In the genomic region with DNA sequence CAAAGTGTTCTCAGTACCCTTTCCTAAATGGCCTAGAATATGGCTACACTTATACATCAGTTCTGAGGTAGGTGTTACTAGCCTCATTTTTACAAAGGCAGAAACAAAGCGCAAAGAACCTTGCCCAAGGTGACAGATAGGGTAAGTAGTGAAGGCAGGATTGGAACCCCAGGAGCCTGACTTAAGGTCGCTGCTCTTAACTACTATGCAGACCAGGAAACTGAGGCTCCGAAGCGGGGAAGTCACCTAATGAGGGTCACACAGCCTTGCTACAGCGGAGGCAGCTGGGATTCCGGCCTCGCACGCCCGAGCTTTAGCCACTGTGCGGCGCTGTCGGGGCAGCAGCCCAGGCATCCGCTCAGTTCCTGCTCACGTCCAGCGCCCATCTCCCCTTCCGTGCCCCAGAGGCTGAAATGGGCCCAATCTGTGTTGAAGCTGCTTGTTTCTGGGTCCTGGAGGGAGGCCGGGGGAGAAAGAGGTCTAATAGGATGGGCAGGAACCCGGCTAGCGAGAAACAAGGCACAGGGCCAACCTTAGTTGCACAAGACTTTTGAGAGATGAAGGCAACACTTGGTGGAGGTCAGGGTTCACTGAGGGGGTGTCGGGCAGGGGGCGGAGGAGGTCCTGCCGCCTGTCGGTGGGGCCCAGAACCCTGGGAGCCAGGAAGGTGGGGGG, we compare ENCODE assay signal across 9 cellular contexts. TPM values are rescaled to one million over a fixed set of nuclear protein-coding genes. Genes with fewer than 3 reads are reported as not detected.
DNase-seq lines count a peak whose midpoint lies in the region; ATAC-seq, FAIRE-seq and TF ChIP-seq lines count a peak whose summit lies in the region.
"Had no signal": no experiment of that assay in that cellular context is flagged by ENCODE, and none has a peak within 500 bp of the region (broad histone marks: within the 10 kb centered on the region; RNA-seq: fewer than 3 reads in every experiment).

No MANE protein-coding gene starts in this region.

- DNase-seq in BJ (ENCODE audit: low read depth) (no peak), GM19239 (ENCODE audit: insufficient read length, low spot score) (peak; percentile 78), NCI-H748 treated with DMSO at 0.1 percent for 48 hours (lab: John Stamatoyannopoulos, UW) (peak; percentile 67), H1 (ENCODE audit: low read depth in 1 of 2, low spot score in 2 of 2) (peak; percentile 58 to 90), mucosa of gallbladder (ENCODE audit: low spot score) (peak; percentile 72)
- peak; percentile 85 for DNase-seq in activated CD4-positive, alpha-beta memory T cell treated with anti-CD3 and anti-CD28 coated beads, Interleukin-2, amount 10 ng/mL, durations not matched to agents 7 days and 5 days
- DNase-seq in stimulated activated CD8-positive, alpha-beta memory T cell treated with anti-CD3 and anti-CD28 coated beads, Interleukin-4, amount 100 ng/mL, for 4 hours (ENCODE audit: low read depth in 2 of 2, low spot score in 1 of 2) = peak; percentile 49 to 57

- peak; percentile 37 for ATAC-seq in HG03442 (IDR thresholded peaks at IDR 0.05; ENCODE audit: unreplicated experiment)

- peaks cover 3% of the 10 kb centered on the region for H3K27me3 Mint-ChIP-seq in activated CD4-positive, alpha-beta memory T cell treated with anti-CD3 and anti-CD28 coated beads, Interleukin-2, amount 10 ng/mL, durations not matched to agents 7 days and 5 days

- no peak overlapping the region for H3K14ac ChIP-seq in H1 (ENCODE audit: insufficient read length)

- H3K9ac ChIP-seq in H1 (replicated peaks in 1 of 4; ENCODE audit: extremely low read depth in 1 of 4, low read depth in 3 of 4, low read length in 3 of 4) = no peak overlapping the region

- WGBS in H1 (ENCODE audit: extremely low coverage in 1 of 2, insufficient coverage in 1 of 2, insufficient read length in 1 of 2, insufficient replicate concordance in 2 of 2, low coverage in 1 of 2, low lambda C conversion rate in 2 of 2, missing lambda C conversion rate in 1 of 2), 2 experiments = 5% methylated on average over 22 of the region's 23 CpGs; no CpG with 5 or more reads in 1 of the 2 experiments

- no peak overlapping the region for H2BK20ac ChIP-seq in H1 (ENCODE audit: low read length)

- no peak overlapping the region for H4K8ac ChIP-seq in H1 (ENCODE audit: extremely low read depth, insufficient read depth, low read length)

- POLR2A ChIA-PET in BJ (lab: Charles Lee) = no interaction called here
- POLR2A ChIA-PET in activated CD4-positive, alpha-beta memory T cell treated with anti-CD3 and anti-CD28 coated beads, Interleukin-2, amount 10 ng/mL, durations not matched to agents 7 days and 5 days (lab: Charles Lee) = interaction anchor here (0.6 to 3.2 kb wide), 5 partner anchors 12 to 274 kb away, joined by 3 to 22 read pairs (median 4); a partner anchor contains a TSS
- POLR2A ChIA-PET in H1 (lab: Charles Lee; ENCODE audit: partially characterized antibody) = interaction anchor here (1.0 to 1.1 kb wide), 2 partner anchors 12 to 13 kb away, joined by 3 to 4 read pairs; no protein-coding TSS in a partner anchor

- no peaks in the 10 kb centered on the region for H3K9me3 Mint-ChIP-seq in activated CD4-positive, alpha-beta memory T cell treated with anti-CD3 and anti-CD28 coated beads, Interleukin-2, amount 10 ng/mL, durations not matched to agents 7 days and 5 days

- TF ChIP-seq POLR2A in H1 (IDR thresholded peaks at IDR 0.05; ENCODE audit: control extremely low read depth in 1 of 2, low read depth in 2 of 2, low read length in 2 of 2) = no peak

- peak overlapping the region; percentile 8; the same call in 1 of the 2 replicates for H2BK15ac ChIP-seq in H1 (ENCODE audit: low read length)

- H3K4me1 ChIP-seq in H1 (replicated peaks in 1 of 4; ENCODE audit: control insufficient read depth in 3 of 4, insufficient read depth in 4 of 4, low read length in 3 of 4) = peaks cover 3 to 39% (median 18%) of the 10 kb centered on the region in 4 experiments

- FAIRE-seq in GM19239 (lab: Jason Lieb, UNC) (peak; percentile 92), H1 (lab: Jason Lieb, UNC) (no peak)
- FAIRE-seq: colon had no signal

- H2BK12ac ChIP-seq in H1 (ENCODE audit: low read depth, low read length) = no peak overlapping the region

- H3K27ac Mint-ChIP-seq in activated CD4-positive, alpha-beta memory T cell treated with anti-CD3 and anti-CD28 coated beads, Interleukin-2, amount 10 ng/mL, durations not matched to agents 7 days and 5 days = peak overlapping the region; percentile 85

- H4K5ac ChIP-seq in H1 (ENCODE audit: insufficient read length, low read depth, low read length) = no peak overlapping the region

- TF ChIP-seq CTCF in BJ (IDR thresholded peaks at IDR 0.05; ENCODE audit: insufficient read depth, low read depth, low read length) (peak; percentile 99), H1 (IDR thresholded peaks at IDR 0.05; ENCODE audit: control extremely low read depth in 1 of 3, insufficient read depth in 1 of 3, low read depth in 1 of 3, low read length in 3 of 3) (peak in 2 of 3 experiments; percentile 93 to 99; a peak in 3 of 4 replicates)

- H3K36me3 ChIP-seq in BJ (ENCODE audit: control insufficient read depth, insufficient read depth, low read length) = no peaks in the 10 kb centered on the region; the same call in 1 of the 2 replicates
- H3K36me3 ChIP-seq in H1 (ENCODE audit: control insufficient read depth in 2 of 4, insufficient read depth in 4 of 4, low read length in 3 of 4) = peaks cover 0 to 10% (median 0%) of the 10 kb centered on the region in 4 experiments; a peak in 1 of 8 replicates

- H3K4ac ChIP-seq in H1 (replicated peaks; ENCODE audit: insufficient read length, low read depth, low read length) = no peak overlapping the region

- H3K23me2 ChIP-seq in H1 (ENCODE audit: low read depth, low read length) = peaks cover 14% of the 10 kb centered on the region; the same call in 1 of the 2 replicates

- H4K20me1 ChIP-seq in H1 (replicated peaks in 1 of 2; ENCODE audit: control insufficient read depth in 1 of 2, insufficient read depth in 2 of 2, low read length in 2 of 2) = peaks cover 12 to 28% of the 10 kb centered on the region in 2 experiments

- peaks cover 42% of the 10 kb centered on the region for H3K36me3 Mint-ChIP-seq in activated CD4-positive, alpha-beta memory T cell treated with anti-CD3 and anti-CD28 coated beads, Interleukin-2, amount 10 ng/mL, durations not matched to agents 7 days and 5 days (ENCODE audit: low read depth)

- H3K4me3 Mint-ChIP-seq in activated CD4-positive, alpha-beta memory T cell treated with anti-CD3 and anti-CD28 coated beads, Interleukin-2, amount 10 ng/mL, durations not matched to agents 7 days and 5 days = peak overlapping the region; percentile 93

- H2AFZ ChIP-seq in H1 (ENCODE audit: low read length) = no peak overlapping the region

- no peak overlapping the region for H3K27ac ChIP-seq in H1 (ENCODE audit: low read depth, low read length)

- H2AK5ac ChIP-seq in H1 (ENCODE audit: low read depth, low read length) = no peak overlapping the region

- H3K27me3 ChIP-seq in BJ (ENCODE audit: control insufficient read depth, insufficient read depth, low read length) = peaks cover 6% of the 10 kb centered on the region
- H3K27me3 ChIP-seq in H1 (replicated peaks in 1 of 4; ENCODE audit: control insufficient read depth in 3 of 4, extremely low read depth in 1 of 4, insufficient read depth in 3 of 4, low read length in 3 of 4) = peaks cover 90 to 99% (median 95%) of the 10 kb centered on the region in 4 experiments

- peak; percentile 67 to 76 for TF ChIP-seq RAD21 in H1 (IDR thresholded peaks at IDR 0.05 in 1 of 2, conservative IDR thresholded peaks at IDR 0.05 in 1 of 2; ENCODE audit: low read depth in 2 of 2, low read length in 2 of 2)

- no peaks in the 10 kb centered on the region; a peak in 1 of 4 replicates for H3K9me3 ChIP-seq in H1 (ENCODE audit: insufficient read depth in 2 of 2, low read depth in 1 of 2, low read length in 1 of 2)

- no peaks in the 10 kb centered on the region for H3K79me1 ChIP-seq in H1 (ENCODE audit: low read depth, low read length)

- H3K4me3 ChIP-seq in BJ (ENCODE audit: low read depth, low read length) (peak overlapping the region; percentile 86), H1 (ENCODE audit: extremely low read depth in 1 of 4, insufficient read depth in 2 of 4, low read depth in 3 of 4, low read length in 4 of 4) (peak overlapping the region in 2 of 4 experiments; percentile 13 to 65; a peak in 5 of 8 replicates)

- H4K91ac ChIP-seq in H1 (replicated peaks; ENCODE audit: insufficient read length, low read length) = no peak overlapping the region

- no peak overlapping the region for H2BK5ac ChIP-seq in H1 (ENCODE audit: low read depth, low read length)

- peaks cover 43% of the 10 kb centered on the region for H3K4me1 Mint-ChIP-seq in activated CD4-positive, alpha-beta memory T cell treated with anti-CD3 and anti-CD28 coated beads, Interleukin-2, amount 10 ng/mL, durations not matched to agents 7 days and 5 days

- H3K79me2 ChIP-seq in H1 (ENCODE audit: control insufficient read depth in 1 of 2, insufficient read depth in 2 of 2, low read length in 2 of 2) = no peaks in the 10 kb centered on the region

- H3K4me2 ChIP-seq in H1 (ENCODE audit: insufficient read depth in 1 of 2, low read depth in 2 of 2, low read length in 2 of 2) = peak overlapping the region; percentile 61 to 78

- H3K56ac ChIP-seq in H1 (replicated peaks; ENCODE audit: insufficient read length, low read depth, low read length) = no peak overlapping the region

- H3K23ac ChIP-seq in H1 (ENCODE audit: insufficient read length) = no peak overlapping the region

- CTCF ChIA-PET in BJ (lab: Yijun Ruan, JAX) (interaction anchor here (0.5 to 12.3 kb wide), 35 partner anchors 8 to 298 kb away, joined by 3 to 169 read pairs (median 4); a partner anchor contains a TSS), H1 (lab: Charles Lee; ENCODE audit: partially characterized antibody) (interaction anchor here (0.5 to 9.7 kb wide), 40 partner anchors 10 to 446 kb away, joined by 3 to 140 read pairs (median 5); a partner anchor contains a TSS)
- CTCF ChIA-PET in activated CD4-positive, alpha-beta memory T cell treated with anti-CD3 and anti-CD28 coated beads, Interleukin-2, amount 10 ng/mL, durations not matched to agents 7 days and 5 days (lab: Charles Lee) = interaction anchor here (0.5 to 7.5 kb wide), 23 partner anchors 8 to 291 kb away, joined by 3 to 91 read pairs (median 4); a partner anchor contains a TSS

- no peak for TF ChIP-seq EP300 in H1 (IDR thresholded peaks at IDR 0.05; ENCODE audit: borderline replicate concordance in 1 of 2, low read depth in 2 of 2, low read length in 2 of 2)

- no peak overlapping the region for H2BK120ac ChIP-seq in H1 (replicated peaks; ENCODE audit: low read depth, low read length)

- 0 out of 2 replicates have a peak overlapping the region, but pooled peaks have one; percentile 38 for H3K18ac ChIP-seq in H1 (ENCODE audit: extremely low read depth, low read length)

RNA-seq across cellular contexts. Expression of a gene that starts 1.4 kb away (rescaled TPM):
- polyA plus RNA-seq in BJ (2011; rRNA removed) (0.07 and 0.09 TPM in 2 replicates), H1 (2011; rRNA removed) (not detected in 2 replicates)
- polyA minus RNA-seq in BJ (2011; rRNA and poly(A)+ RNA removed) = 0.09 and 0.15 TPM in 2 replicates
- total RNA-seq in activated CD4-positive, alpha-beta memory T cell treated with anti-CD3 and anti-CD28 coated beads, Interleukin-2, amount 10 ng/mL, durations not matched to agents 7 days and 5 days = under 1 TPM; 0.65 to 0.68 TPM
- not detected in 2 replicates for total RNA-seq in H1 (2021; fragmentation: NEBNext Ultra II Directional; extraction: Animal tissue kit (Norgen Biotek cat#: 25700))
- not detected for polyA plus RNA-seq in H1 (2011; cell fraction: cytosol; rRNA removed)
- polyA plus RNA-seq in H1 (2011; cell fraction: nucleus; rRNA removed) = not detected
- polyA plus RNA-seq in H1 (2012, experiment 1 of 2) = 0.04 TPM in 1 of 4 replicates, not detected in the others
- polyA plus RNA-seq in H1 (2012, experiment 2 of 2) = not detected
- under 0.01 TPM for polyA plus RNA-seq in H1 (2013, experiment 1 of 2)
- not detected for polyA plus RNA-seq in H1 (2013, experiment 2 of 2)
- polyA minus RNA-seq in H1 (2011; rRNA and poly(A)+ RNA removed) = 0.02 TPM in 1 of 2 replicates, not detected in the other
- polyA minus RNA-seq in H1 (2011; cell fraction: cytosol; rRNA and poly(A)+ RNA removed) = not detected
- not detected for polyA minus RNA-seq in H1 (2011; cell fraction: nucleus; rRNA and poly(A)+ RNA removed)
- 0.26 TPM for total RNA-seq in mucosa of gallbladder

RNA-seq across cellular contexts. Expression of a gene that starts 20.4 kb away (rescaled TPM):
- polyA plus RNA-seq in BJ (2011; rRNA removed) (0.04 TPM in 1 of 2 replicates, not detected in the other), H1 (2011; rRNA removed) (0.18 and 0.22 TPM in 2 replicates)
- polyA minus RNA-seq in BJ (2011; rRNA and poly(A)+ RNA removed) = not detected in 2 replicates
- not detected for total RNA-seq in activated CD4-positive, alpha-beta memory T cell treated with anti-CD3 and anti-CD28 coated beads, Interleukin-2, amount 10 ng/mL, durations not matched to agents 7 days and 5 days
- total RNA-seq in H1 (2021; fragmentation: NEBNext Ultra II Directional; extraction: Animal tissue kit (Norgen Biotek cat#: 25700)) = 0.27 TPM in 1 of 2 replicates, not detected in the other
- polyA plus RNA-seq in H1 (2011; cell fraction: cytosol; rRNA removed) = 0.04 TPM
- 0.10 TPM for polyA plus RNA-seq in H1 (2011; cell fraction: nucleus; rRNA removed)
- polyA plus RNA-seq in H1 (2012, experiment 1 of 2) = 0.25 to 0.52 TPM (median 0.38 TPM) in 4 replicates
- 0.26 TPM for polyA plus RNA-seq in H1 (2012, experiment 2 of 2)
- 0.10 TPM for polyA plus RNA-seq in H1 (2013, experiment 1 of 2)
- polyA plus RNA-seq in H1 (2013, experiment 2 of 2) = 0.17 TPM
- 0.17 TPM in 1 of 2 replicates, not detected in the other for polyA minus RNA-seq in H1 (2011; rRNA and poly(A)+ RNA removed)
- not detected for polyA minus RNA-seq in H1 (2011; cell fraction: cytosol; rRNA and poly(A)+ RNA removed)
- polyA minus RNA-seq in H1 (2011; cell fraction: nucleus; rRNA and poly(A)+ RNA removed) = not detected
- not detected for total RNA-seq in mucosa of gallbladder
